ENCODE assay signal across 11 cellular contexts in the genomic region with DNA sequence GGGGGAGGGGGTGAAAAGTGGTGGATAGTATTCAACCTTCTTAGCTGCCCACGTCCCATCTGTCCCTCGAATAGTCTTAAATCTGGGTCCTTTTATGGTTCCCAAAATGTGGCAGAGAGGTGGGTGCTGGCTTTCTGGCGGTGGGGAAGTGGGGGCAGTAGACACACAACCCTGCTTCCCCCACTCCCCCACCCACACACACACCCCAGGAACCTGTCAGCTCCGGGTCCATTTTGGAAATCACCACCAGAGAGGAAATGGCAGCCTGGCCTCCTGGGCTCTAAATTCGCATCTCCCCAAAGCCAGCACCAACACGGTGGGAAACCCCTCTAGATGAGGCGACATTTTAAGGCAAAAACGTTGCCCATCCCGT. TPM values are rescaled to one million over a fixed set of nuclear protein-coding genes. Genes with fewer than 3 reads are reported as not detected.
DNase-seq lines count a peak whose midpoint lies in the region; ATAC-seq and TF ChIP-seq lines count a peak whose summit lies in the region.
"Had no signal": no experiment of that assay in that cellular context is flagged by ENCODE, and none has a peak within 500 bp of the region (broad histone marks: within the 10 kb centered on the region; RNA-seq: fewer than 3 reads in every experiment).

No MANE protein-coding gene starts in this region.

- peaks cover 27% of the 10 kb centered on the region for H3K27me3 ChIP-seq in CD4-positive, alpha-beta T cell (ENCODE audit: control insufficient read depth, insufficient read depth, low read length)
- peaks cover 44% of the 10 kb centered on the region for H3K27me3 ChIP-seq in neural progenitor cell

- no peaks in the 10 kb centered on the region for H3K36me3 ChIP-seq in neural progenitor cell

- intact Hi-C loops in CD4-positive, alpha-beta T cell (cut with DNase I, micrococcal nuclease), result no loop called here

- H3K79me2 ChIP-seq in neural progenitor cell (ENCODE audit: low read depth), result no peaks in the 10 kb centered on the region

- H3K27me3 Mint-ChIP-seq in CD4-positive, alpha-beta T cell, result peaks cover 30% of the 10 kb centered on the region
- peaks cover 34% of the 10 kb centered on the region for H3K27me3 Mint-ChIP-seq in neural progenitor cell (ENCODE audit: insufficient read depth, low read depth)

- ATAC-seq in CD4-positive, alpha-beta T cell (ENCODE audit: poor library complexity), result no peak
- ATAC-seq in HG02610 (IDR thresholded peaks at IDR 0.05; ENCODE audit: unreplicated experiment), result no peak

- H4K20me1 ChIP-seq in neural progenitor cell (ENCODE audit: low read depth), result no peaks in the 10 kb centered on the region

- no peaks in the 10 kb centered on the region for H3K9me3 ChIP-seq in CD4-positive, alpha-beta T cell (ENCODE audit: control insufficient read depth, low read length)
- H3K9me3 ChIP-seq in neural progenitor cell (ENCODE audit: low read depth), result no peaks in the 10 kb centered on the region

- DNase-seq in CD4-positive, alpha-beta T cell, result no peak
- DNase-seq in HFF-Myc (ENCODE audit: extremely low read depth, low read depth) (no peak), coronary artery (ENCODE audit: low spot score) (no peak), neural progenitor cell (ENCODE audit: low spot score) (no peak), NCI-H774 (lab: John Stamatoyannopoulos, UW) (no peak), iPS-NIHi11 (ENCODE audit: low spot score) (no peak)
- DNase-seq: EL, midbrain, Right ventricle myocardium superior had no signal

- TF ChIP-seq CTCF in CD4-positive, alpha-beta T cell (IDR thresholded peaks at IDR 0.05), result no peak
- no peak for TF ChIP-seq CTCF in HFF-Myc (IDR thresholded peaks at IDR 0.05; ENCODE audit: low read depth, low read length, missing control alignments)
- TF ChIP-seq CTCF in coronary artery (IDR thresholded peaks at IDR 0.05), result no peak
- TF ChIP-seq CTCF in neural progenitor cell (IDR thresholded peaks at IDR 0.05), result no peak

- H3K4me3 ChIP-seq in HFF-Myc (replicated peaks; ENCODE audit: low read depth, low read length) (peak overlapping the region; percentile 42), coronary artery (peak overlapping the region; percentile 78), neural progenitor cell (peak overlapping the region; percentile 64)

- CTCF ChIA-PET in CD4-positive, alpha-beta T cell (lab: Charles Lee), result no interaction called here

- POLR2A ChIA-PET in CD4-positive, alpha-beta T cell (lab: Charles Lee), result interaction anchor here (1.0 kb wide), 1 partner anchor 9 kb away, joined by 3 read pairs; the partner anchor contains the start of gene TRRAP

- no peaks in the 10 kb centered on the region for H3K36me3 Mint-ChIP-seq in CD4-positive, alpha-beta T cell (ENCODE audit: low read depth)
- H3K36me3 Mint-ChIP-seq in neural progenitor cell, result no peaks in the 10 kb centered on the region

- H3K4me2 ChIP-seq in neural progenitor cell, result peak overlapping the region; percentile 98

- peak overlapping the region; percentile 20 for H3K4me3 Mint-ChIP-seq in CD4-positive, alpha-beta T cell
- H3K4me3 Mint-ChIP-seq in neural progenitor cell, result peak overlapping the region; percentile 79

- peak overlapping the region; percentile 99 for H2AFZ ChIP-seq in neural progenitor cell (replicated peaks)

- H3K27ac Mint-ChIP-seq in CD4-positive, alpha-beta T cell, result no peak overlapping the region
- H3K27ac Mint-ChIP-seq in neural progenitor cell, result no peak overlapping the region

- H3K4me1 ChIP-seq in neural progenitor cell, result peaks cover 6% of the 10 kb centered on the region

- no peak overlapping the region for H3K9ac ChIP-seq in neural progenitor cell

- no peak overlapping the region for H3K27ac ChIP-seq in CD4-positive, alpha-beta T cell (ENCODE audit: low read depth, low read length)
- peak overlapping the region; percentile 74 to 86 for H3K27ac ChIP-seq in coronary artery
- H3K27ac ChIP-seq in neural progenitor cell, result no peak overlapping the region
- H3K27ac ChIP-seq: VCaP had no signal

- H3K4me1 Mint-ChIP-seq in CD4-positive, alpha-beta T cell (ENCODE audit: low read depth), result no peaks in the 10 kb centered on the region
- peaks cover 19% of the 10 kb centered on the region for H3K4me1 Mint-ChIP-seq in neural progenitor cell

- peaks cover 15% of the 10 kb centered on the region for H3F3A ChIP-seq in neural progenitor cell (ENCODE audit: low read depth)

- no peaks in the 10 kb centered on the region for H3K9me3 Mint-ChIP-seq in CD4-positive, alpha-beta T cell
- H3K9me3 Mint-ChIP-seq in neural progenitor cell, result no peaks in the 10 kb centered on the region

RNA-seq across cellular contexts. Expression of gene TMEM130, which starts 0.8 kb away (rescaled TPM):
- under 1 TPM in 1 of 2 experiments, not detected in 1; 0.39 TPM for total RNA-seq in CD4-positive, alpha-beta T cell
- 1.0 and 2.3 TPM in 2 replicates for total RNA-seq in neural progenitor cell (ENCODE audit: low replicate concordance)
- total RNA-seq: Right ventricle myocardium superior had no signal

RNA-seq across cellular contexts. Expression of gene TRRAP, which starts 9.3 kb away (rescaled TPM):
- total RNA-seq in CD4-positive, alpha-beta T cell, result 10 to 100 TPM; 47.9 to 48.3 TPM
- total RNA-seq in neural progenitor cell (ENCODE audit: low replicate concordance), result 19.9 and 26.5 TPM in 2 replicates

Comparison
In these comparisons a context has a peak if more than half of its experiments do, and no peak if none do; other contexts are left out.
1. H3K27ac ChIP-seq: peak in coronary artery (2 of 2); none in CD4-positive, alpha-beta T cell (single experiment) and neural progenitor cell (single experiment).
2. Peak in every context shown above with its lines, with median percentiles within 50 percentile points of each other: H3K4me3 ChIP-seq.